Comparison of ENCODE assay signal across 2 cellular contexts in the genomic region with DNA sequence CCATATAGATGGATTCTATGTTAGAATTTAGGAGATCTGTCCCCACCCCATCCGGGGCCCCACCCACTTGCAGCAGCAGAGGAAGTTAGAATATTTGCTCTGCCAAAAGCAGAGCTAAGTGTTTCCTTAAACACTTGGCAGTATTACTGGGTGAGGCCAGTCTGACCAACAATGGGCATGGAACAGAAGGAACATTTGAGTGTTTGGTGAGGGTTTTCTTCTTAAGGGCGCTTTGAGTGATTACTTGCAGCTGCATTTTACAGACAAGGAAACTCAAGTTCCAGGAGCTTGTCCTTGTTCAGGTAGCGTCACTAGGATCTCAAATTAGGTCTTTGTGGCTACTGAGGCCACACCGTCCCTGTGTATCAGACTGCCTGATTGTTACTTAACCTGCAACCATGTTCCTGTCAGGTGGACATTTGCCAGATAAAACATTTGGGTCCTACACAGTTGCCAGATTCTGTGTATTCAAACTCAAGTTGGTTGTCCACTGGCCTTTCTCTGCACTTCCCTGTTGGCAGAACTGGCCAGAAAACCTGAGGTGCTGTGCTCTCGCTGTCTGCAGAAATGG.
TF ChIP-seq lines count a peak whose summit lies in the region.

No MANE protein-coding gene starts in this region.

TF ChIP-seq in liver, 16 proteins besides CTCF, POLR2A, EP300 and RAD21 (continued from another document):
- TF ChIP-seq REST (IDR thresholded peaks at IDR 0.05) (peak; percentile 36), HNF4A (conservative IDR thresholded peaks at IDR 0.05) (peak in 1 of 2 donors; percentile 49), TAF1 (conservative IDR thresholded peaks at IDR 0.05) (no peak), JUND (IDR thresholded peaks at IDR 0.05) (no peak), HNF4G (IDR thresholded peaks at IDR 0.05) (no peak), FOXA1 (IDR thresholded peaks at IDR 0.05) (peak; percentile 36), FOXA2 (IDR thresholded peaks at IDR 0.05) (peak; percentile 42), YY1 (IDR thresholded peaks at IDR 0.05) (peak; percentile 77)

TF ChIP-seq in HepG2, 621 proteins besides CTCF, POLR2A, EP300 and RAD21 (continued from another document):
- no peak for TF ChIP-seq AGO2 (optimal IDR thresholded peaks at IDR 0.05; ENCODE audit: low read depth, low read length)
